Comparison of ENCODE assay signal across 17 cellular contexts in genomic region chr10:88008866-88009470, GRCh38.
"Had no signal": no experiment of that assay in that cellular context is flagged by ENCODE, and none has a peak within 500 bp of the region (broad histone marks: within the 10 kb centered on the region; RNA-seq: fewer than 3 reads in every experiment).

No MANE protein-coding gene starts in this region.

- H3K27ac ChIP-seq: breast epithelium, hepatocyte, prostate gland had no signal

- H3K79me2 ChIP-seq: hepatocyte had no signal

- H3K4me1 ChIP-seq: breast epithelium, prostate gland had no signal

- DNase-seq: activated CD4-positive, CD25-positive, alpha-beta regulatory T cell treated with anti-CD3 and anti-CD28 coated beads, Interleukin-2, amount 50 U/mL, for 72 hours; activated naive CD4-positive, alpha-beta T cell; activated naive CD8-positive, alpha-beta T cell treated with anti-CD3 and anti-CD28 coated beads, Interleukin-2, amount 10 ng/mL, durations not matched to agents 7 days and 5 days; activated T-cell treated with anti-CD3 and anti-CD28 coated beads for 4 hours; effector memory CD8-positive, alpha-beta T cell; kidney; nephron progenitor cell; occipital lobe; right cardiac atrium; small intestine; stimulated activated CD4-positive, alpha-beta T cell treated with anti-CD3 and anti-CD28 coated beads, Interleukin-4, amount 100 ng/mL, for 4 hours; stimulated activated CD8-positive, alpha-beta memory T cell treated with anti-CD3 and anti-CD28 coated beads, Interleukin-4, amount 100 ng/mL, for 48 hours; stimulated activated naive CD8-positive, alpha-beta T cell treated with anti-CD3 and anti-CD28 coated beads, Interleukin-15, Interleukin-2, amounts not matched to agents 100 U/mL and 50 U/mL, for 24 hours; trophoblast cell had no signal

- H3K27me3 ChIP-seq: breast epithelium, hepatocyte had no signal

- H3K4me2 ChIP-seq: hepatocyte had no signal

- H3K4me3 ChIP-seq: breast epithelium, hepatocyte, prostate gland had no signal

- H2AFZ ChIP-seq: hepatocyte had no signal

- FAIRE-seq: kidney, small intestine had no signal

- H3K36me3 ChIP-seq: breast epithelium, prostate gland had no signal

- H3K9me3 ChIP-seq: breast epithelium, prostate gland had no signal

- ATAC-seq: effector memory CD8-positive, alpha-beta T cell; right cardiac atrium; stimulated activated naive CD8-positive, alpha-beta T cell treated with anti-CD3 and anti-CD28 coated beads, Interleukin-15, Interleukin-2, amounts not matched to agents 100 U/mL and 50 U/mL, for 24 hours had no signal
